ENCODE assay signal across 8 cellular contexts in the genomic region with DNA sequence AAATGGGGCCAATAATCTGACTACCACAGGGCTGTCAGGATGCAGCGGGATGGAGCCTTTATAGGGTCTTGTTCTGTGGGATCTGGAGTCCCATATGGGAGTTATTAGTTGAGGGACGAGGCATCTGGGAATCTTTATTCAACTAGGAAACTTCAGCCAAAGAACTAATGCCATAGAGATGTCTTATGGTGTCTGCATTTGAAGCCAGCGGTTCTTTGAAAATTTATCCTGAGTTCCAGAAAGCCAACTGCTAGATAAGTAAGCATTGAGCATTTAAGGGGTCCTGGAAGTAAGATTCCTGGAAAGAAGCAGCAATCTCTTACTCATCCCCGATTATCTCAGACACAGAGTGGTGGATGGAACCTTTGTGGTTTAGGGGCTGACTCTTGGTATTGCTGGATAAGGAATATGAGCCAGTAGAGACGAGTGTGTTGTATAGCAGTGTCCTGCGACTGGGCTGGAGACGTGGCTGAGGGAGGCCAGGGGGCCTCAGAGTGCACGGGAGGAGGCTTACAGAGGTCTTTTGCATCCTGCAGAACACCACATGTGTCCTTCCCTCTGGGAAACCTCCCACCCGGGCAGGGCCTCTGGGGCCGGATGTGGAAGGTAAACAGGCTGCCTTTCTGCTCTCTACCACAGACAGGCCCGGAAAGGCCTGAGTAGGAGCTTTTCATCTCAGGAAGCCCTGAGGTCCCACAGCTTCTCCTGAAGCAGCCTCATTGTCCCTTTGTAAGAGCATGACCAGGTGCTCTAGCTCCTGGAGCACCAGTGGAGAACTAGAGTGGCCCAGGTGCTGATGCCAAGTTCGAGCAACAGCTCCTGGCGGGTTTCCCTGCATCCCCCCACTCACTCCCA. TPM values are rescaled to one million over a fixed set of nuclear protein-coding genes. Genes with fewer than 3 reads are reported as not detected.
DNase-seq lines count a peak whose midpoint lies in the region; ATAC-seq, FAIRE-seq and TF ChIP-seq lines count a peak whose summit lies in the region.

No MANE protein-coding gene starts in this region.

- intact Hi-C loops in activated CD8-positive, alpha-beta T cell treated with anti-CD3 and anti-CD28 coated beads for 36 hours (cut with micrococcal nuclease), result no loop called here
- intact Hi-C loops in body of pancreas (cut with DNase I), result no loop called here
- intact Hi-C loops in HepG2 (cut with micrococcal nuclease; ENCODE audit: unreplicated experiment), result no loop called here
- intact Hi-C loops in upper lobe of right lung (cut with DNase I), result no loop called here
- intact Hi-C loops in lower leg skin (cut with DNase I; ENCODE audit: low total_unique reads), result no loop called here

- peak overlapping the region; percentile 3 to 99 (median 74) for H3K27ac ChIP-seq in body of pancreas
- peak overlapping the region; percentile 12 for H3K27ac ChIP-seq in HepG2 (ENCODE audit: extremely low read length, insufficient read depth, low read length)
- peak overlapping the region; percentile 55 for H3K27ac ChIP-seq in upper lobe of right lung

- H3K4me1 ChIP-seq in body of pancreas (peaks cover 92% of the 10 kb centered on the region), HepG2 (ENCODE audit: insufficient read depth, low read length) (peaks cover 86% of the 10 kb centered on the region), upper lobe of right lung (peaks cover 82% of the 10 kb centered on the region)

- H3K27me3 ChIP-seq in body of pancreas (no peaks in the 10 kb centered on the region), HepG2 (ENCODE audit: control insufficient read depth in 1 of 2, insufficient read depth in 2 of 2, low read length in 2 of 2) (no peaks in the 10 kb centered on the region), upper lobe of right lung (no peaks in the 10 kb centered on the region)

- H2AFZ ChIP-seq in HepG2 (ENCODE audit: low read length), result no peak overlapping the region

- TF ChIP-seq CTCF in activated CD8-positive, alpha-beta T cell treated with anti-CD3 and anti-CD28 coated beads for 36 hours (IDR thresholded peaks at IDR 0.05), result no peak
- TF ChIP-seq CTCF in body of pancreas (IDR thresholded peaks at IDR 0.05), result no peak
- no peak for TF ChIP-seq CTCF in HepG2 (CRISPR knock-in tag; IDR thresholded peaks at IDR 0.05)
- no peak for TF ChIP-seq CTCF in upper lobe of right lung (IDR thresholded peaks at IDR 0.05)
- TF ChIP-seq CTCF in lower leg skin (IDR thresholded peaks at IDR 0.05), result no peak

- no peak for TF ChIP-seq RAD21 in HepG2 (CRISPR knock-in tag; IDR thresholded peaks at IDR 0.05)

- H3K9ac ChIP-seq in HepG2 (ENCODE audit: insufficient read depth, low read depth, low read length), result no peak overlapping the region

- TF ChIP-seq EP300 in HepG2 (IDR thresholded peaks at IDR 0.05; ENCODE audit: low read depth in 2 of 2, low read length in 2 of 2) (no peak), HepG2 (CRISPR knock-in tag; IDR thresholded peaks at IDR 0.05; ENCODE audit: borderline replicate concordance) (no peak)

- CTCF ChIA-PET in activated CD8-positive, alpha-beta T cell treated with anti-CD3 and anti-CD28 coated beads, Interleukin-2, amount 10 ng/mL, durations not matched to agents 7 days and 5 days (lab: Charles Lee), result interaction anchor here (0.7 to 1.8 kb wide), 5 partner anchors 10 to 253 kb away, joined by 3 to 4 read pairs (median 4); no protein-coding TSS in a partner anchor
- CTCF ChIA-PET in activated CD8-positive, alpha-beta T cell treated with anti-CD3 and anti-CD28 coated beads for 36 hours (lab: Charles Lee), result interaction anchor here (2.2 kb wide), 1 partner anchor 20 kb away, joined by 6 read pairs; no protein-coding TSS in a partner anchor
- CTCF ChIA-PET in HepG2 (lab: Yijun Ruan, JAX; ENCODE audit: low intra/inter-chr PET ratio, low total read pairs), result no interaction called here

- ATAC-seq in activated CD8-positive, alpha-beta T cell treated with anti-CD3 and anti-CD28 coated beads, Interleukin-2, amount 10 ng/mL, durations not matched to agents 7 days and 5 days, result no peak
- no peak for ATAC-seq in activated CD8-positive, alpha-beta T cell treated with anti-CD3 and anti-CD28 coated beads for 36 hours
- ATAC-seq in body of pancreas (no peak), HepG2 (no peak; the same call in 1 of the 3 replicates), upper lobe of right lung (peak; percentile 44)

- no peak overlapping the region for H3K4me2 ChIP-seq in HepG2 (ENCODE audit: low read depth, low read length)

- H3K9me3 ChIP-seq in body of pancreas (no peaks in the 10 kb centered on the region), HepG2 (ENCODE audit: low read length) (no peaks in the 10 kb centered on the region), upper lobe of right lung (no peaks in the 10 kb centered on the region)

- POLR2A ChIA-PET in activated CD8-positive, alpha-beta T cell treated with anti-CD3 and anti-CD28 coated beads, Interleukin-2, amount 10 ng/mL, durations not matched to agents 7 days and 5 days (lab: Charles Lee), result no interaction called here
- POLR2A ChIA-PET in activated CD8-positive, alpha-beta T cell treated with anti-CD3 and anti-CD28 coated beads for 36 hours (lab: Charles Lee), result interaction anchor here (0.6 to 1.2 kb wide), 2 partner anchors 13 to 15 kb away, joined by 3 read pairs; no protein-coding TSS in a partner anchor
- POLR2A ChIA-PET in HepG2 (lab: Yijun Ruan, JAX), result interaction anchor here (0.6 to 0.9 kb wide), 2 partner anchors 27 to 442 kb away, joined by 3 read pairs; no protein-coding TSS in a partner anchor

- BruUV-seq in HepG2 (replicated peaks; lab: Mats Ljungman, UMichigan), result no TSS peak

- TF ChIP-seq POLR2A in body of pancreas (IDR thresholded peaks at IDR 0.05) (no peak), HepG2 (IDR thresholded peaks at IDR 0.05; ENCODE audit: insufficient read depth in 1 of 2, low read depth in 2 of 2, low read length in 2 of 2) (no peak), lower leg skin (IDR thresholded peaks at IDR 0.05) (no peak)

- FAIRE-seq in HepG2 (lab: Jason Lieb, UNC), result no peak

- H3K4me1 Mint-ChIP-seq in activated CD8-positive, alpha-beta T cell treated with anti-CD3 and anti-CD28 coated beads, Interleukin-2, amount 10 ng/mL, durations not matched to agents 7 days and 5 days (ENCODE audit: low read depth), result peaks cover 85% of the 10 kb centered on the region
- H3K4me1 Mint-ChIP-seq in activated CD8-positive, alpha-beta T cell treated with anti-CD3 and anti-CD28 coated beads for 36 hours (ENCODE audit: low read depth), result peaks cover 51% of the 10 kb centered on the region

- peaks cover 42% of the 10 kb centered on the region for H3K36me3 Mint-ChIP-seq in activated CD8-positive, alpha-beta T cell treated with anti-CD3 and anti-CD28 coated beads, Interleukin-2, amount 10 ng/mL, durations not matched to agents 7 days and 5 days (ENCODE audit: low read depth)
- peaks cover 10% of the 10 kb centered on the region for H3K36me3 Mint-ChIP-seq in activated CD8-positive, alpha-beta T cell treated with anti-CD3 and anti-CD28 coated beads for 36 hours (ENCODE audit: low read depth)

- H3K4me3 ChIP-seq in body of pancreas, result no peak overlapping the region
- no peak overlapping the region for H3K4me3 ChIP-seq in HepG2 (replicated peaks in 1 of 3; ENCODE audit: insufficient read depth in 1 of 3, low read depth in 2 of 3, low read length in 3 of 3)
- H3K4me3 ChIP-seq in upper lobe of right lung, result no peak overlapping the region
- H3K4me3 ChIP-seq in lower leg skin (ENCODE audit: low read depth, poor library complexity, severe bottlenecking), result no peak overlapping the region

- no peaks in the 10 kb centered on the region for H3K27me3 Mint-ChIP-seq in activated CD8-positive, alpha-beta T cell treated with anti-CD3 and anti-CD28 coated beads, Interleukin-2, amount 10 ng/mL, durations not matched to agents 7 days and 5 days (ENCODE audit: low read depth)
- no peaks in the 10 kb centered on the region for H3K27me3 Mint-ChIP-seq in activated CD8-positive, alpha-beta T cell treated with anti-CD3 and anti-CD28 coated beads for 36 hours

- H3K27ac Mint-ChIP-seq in activated CD8-positive, alpha-beta T cell treated with anti-CD3 and anti-CD28 coated beads, Interleukin-2, amount 10 ng/mL, durations not matched to agents 7 days and 5 days, result peak overlapping the region; percentile 19
- H3K27ac Mint-ChIP-seq in activated CD8-positive, alpha-beta T cell treated with anti-CD3 and anti-CD28 coated beads for 36 hours, result no peak overlapping the region

- no peaks in the 10 kb centered on the region for H3K9me3 Mint-ChIP-seq in activated CD8-positive, alpha-beta T cell treated with anti-CD3 and anti-CD28 coated beads, Interleukin-2, amount 10 ng/mL, durations not matched to agents 7 days and 5 days (ENCODE audit: insufficient read depth)
- no peaks in the 10 kb centered on the region for H3K9me3 Mint-ChIP-seq in activated CD8-positive, alpha-beta T cell treated with anti-CD3 and anti-CD28 coated beads for 36 hours

- H4K20me1 ChIP-seq in HepG2 (ENCODE audit: insufficient read depth, low read length), result peaks cover 64% of the 10 kb centered on the region

- in situ Hi-C loops in HepG2 (cut with HindIII; ENCODE audit: extremely low pct_ligation_motif_present, low pct_unique_long_range_greater_than_20kb), result no loop called here

- H3K36me3 ChIP-seq in body of pancreas (replicated peaks in 1 of 2; ENCODE audit: insufficient read depth in 1 of 2, low read depth in 2 of 2), result no peaks in the 10 kb centered on the region
- H3K36me3 ChIP-seq in HepG2 (replicated peaks in 1 of 2; ENCODE audit: control insufficient read depth in 1 of 2, insufficient read depth in 2 of 2, low read length in 2 of 2), result peaks cover 10 to 52% of the 10 kb centered on the region in 2 experiments
- H3K36me3 ChIP-seq in upper lobe of right lung, result peaks cover 5% of the 10 kb centered on the region

- no peak for DNase-seq in activated CD8-positive, alpha-beta T cell treated with anti-CD3 and anti-CD28 coated beads, Interleukin-2, amount 10 ng/mL, durations not matched to agents 7 days and 5 days
- DNase-seq in activated CD8-positive, alpha-beta T cell treated with anti-CD3 and anti-CD28 coated beads for 36 hours, result no peak
- DNase-seq in body of pancreas (peak in 1 of 4 donors; percentile 44), HepG2 (ENCODE audit: low spot score) (no peak), upper lobe of right lung (no peak), lower leg skin (ENCODE audit: low spot score in 2 of 2) (no peak), HuH-7 (ENCODE audit: low spot score) (no peak)
- DNase-seq in activated T-cell treated with anti-CD3 and anti-CD28 coated beads, Interleukin-2, amount 50 U/mL, for 1 hour, result no peak

- peaks cover 88% of the 10 kb centered on the region for H3K79me2 ChIP-seq in HepG2 (ENCODE audit: insufficient read depth, low read length)

- 60 to 74% methylated on average over 11 to 13 of the region's 13 CpGs for WGBS in body of pancreas, 2 donors
- WGBS in HepG2 (ENCODE audit: low lambda C conversion rate), result 92% methylated on average over 6 of the region's 13 CpGs
- WGBS in lower leg skin, 2 donors, result 33 to 38% methylated on average over 13 of the region's 13 CpGs

- no peak overlapping the region for H3K4me3 Mint-ChIP-seq in activated CD8-positive, alpha-beta T cell treated with anti-CD3 and anti-CD28 coated beads, Interleukin-2, amount 10 ng/mL, durations not matched to agents 7 days and 5 days
- H3K4me3 Mint-ChIP-seq in activated CD8-positive, alpha-beta T cell treated with anti-CD3 and anti-CD28 coated beads for 36 hours, result no peak overlapping the region

RNA-seq across cellular contexts. Expression of gene ACTN4, which starts 28.8 kb away (rescaled TPM):
- 100 to 1,000 TPM; 357 to 373 TPM for total RNA-seq in activated CD8-positive, alpha-beta T cell treated with anti-CD3 and anti-CD28 coated beads, Interleukin-2, amount 10 ng/mL, durations not matched to agents 7 days and 5 days
- total RNA-seq in activated CD8-positive, alpha-beta T cell treated with anti-CD3 and anti-CD28 coated beads for 36 hours, result 100 to 1,000 TPM; 183 to 189 TPM
- total RNA-seq in body of pancreas, result 100 to 1,000 TPM; 143 to 148 TPM
- total RNA-seq in HepG2 (2016; rRNA removed; fragmentation: Illumina TruSeq; extraction: Trizol), result 167 and 192 TPM in 2 replicates
- total RNA-seq in HepG2 (2016; cell fraction: cytosol; rRNA removed; fragmentation: Illumina TruSeq; extraction: Trizol; ENCODE audit: low read depth), result 13.8 and 15.0 TPM in 2 replicates
- 122 and 176 TPM in 2 replicates for total RNA-seq in HepG2 (2016; cell fraction: insoluble cytoplasmic fraction; rRNA removed; fragmentation: Illumina TruSeq; extraction: Trizol)
- 28.6 and 34.1 TPM in 2 replicates for total RNA-seq in HepG2 (2016; cell fraction: membrane; rRNA removed; fragmentation: Illumina TruSeq; extraction: Trizol)
- total RNA-seq in HepG2 (2016; cell fraction: nucleus; rRNA removed; fragmentation: Illumina TruSeq; extraction: Trizol), result 148 and 165 TPM in 2 replicates
- 171 and 223 TPM in 2 replicates for polyA plus RNA-seq in HepG2 (2011; rRNA removed)
- polyA plus RNA-seq in HepG2 (2011; cell fraction: cytosol; rRNA removed), result 82.2 and 91.7 TPM in 2 replicates
- polyA plus RNA-seq in HepG2 (2011; cell fraction: nucleus; rRNA removed), result 437 and 620 TPM in 2 replicates
- polyA plus RNA-seq in HepG2 (2012), result 222 and 260 TPM in 2 replicates
- 5.8 and 8.5 TPM in 2 replicates for polyA plus RNA-seq in HepG2 (2016; cell fraction: cytosol; fragmentation: Illumina TruSeq; extraction: Trizol; ENCODE audit: low read depth)
- 192 and 256 TPM in 2 replicates for polyA plus RNA-seq in HepG2 (2016; cell fraction: insoluble cytoplasmic fraction; fragmentation: Illumina TruSeq; extraction: Trizol; ENCODE audit: low read depth)
- 20.9 and 27.6 TPM in 2 replicates for polyA plus RNA-seq in HepG2 (2016; cell fraction: membrane; fragmentation: Illumina TruSeq; extraction: Trizol; ENCODE audit: low read depth)
- 435 and 441 TPM in 2 replicates for polyA plus RNA-seq in HepG2 (2016; cell fraction: nucleus; fragmentation: Illumina TruSeq; extraction: Trizol; ENCODE audit: insufficient read depth, low read depth)
- 172 and 192 TPM in 2 replicates for polyA minus RNA-seq in HepG2 (2011; rRNA and poly(A)+ RNA removed; ENCODE audit: low replicate concordance)
- 86.2 and 95.5 TPM in 2 replicates for polyA minus RNA-seq in HepG2 (2011; cell fraction: cytosol; rRNA and poly(A)+ RNA removed)
- 73.1 and 75.2 TPM in 2 replicates for polyA minus RNA-seq in HepG2 (2011; cell fraction: nucleus; rRNA and poly(A)+ RNA removed)
- total RNA-seq in upper lobe of right lung, result 565 TPM
- 100 to 1,000 TPM; 411 to 572 (median 469) TPM for total RNA-seq in lower leg skin

RNA-seq across cellular contexts. Expression of gene EIF3K, which starts 57.3 kb away (rescaled TPM):
- total RNA-seq in activated CD8-positive, alpha-beta T cell treated with anti-CD3 and anti-CD28 coated beads, Interleukin-2, amount 10 ng/mL, durations not matched to agents 7 days and 5 days, result 100 to 1,000 TPM; 325 to 352 TPM
- 100 to 1,000 TPM; 306 to 308 TPM for total RNA-seq in activated CD8-positive, alpha-beta T cell treated with anti-CD3 and anti-CD28 coated beads for 36 hours
- 100 to 1,000 TPM; 108 to 169 TPM for total RNA-seq in body of pancreas
- 258 and 351 TPM in 2 replicates for total RNA-seq in HepG2 (2016; rRNA removed; fragmentation: Illumina TruSeq; extraction: Trizol)
- total RNA-seq in HepG2 (2016; cell fraction: cytosol; rRNA removed; fragmentation: Illumina TruSeq; extraction: Trizol; ENCODE audit: low read depth), result 100 and 104 TPM in 2 replicates
- total RNA-seq in HepG2 (2016; cell fraction: insoluble cytoplasmic fraction; rRNA removed; fragmentation: Illumina TruSeq; extraction: Trizol), result 260 and 364 TPM in 2 replicates
- 174 and 175 TPM in 2 replicates for total RNA-seq in HepG2 (2016; cell fraction: membrane; rRNA removed; fragmentation: Illumina TruSeq; extraction: Trizol)
- 92.4 TPM in 2 replicates for total RNA-seq in HepG2 (2016; cell fraction: nucleus; rRNA removed; fragmentation: Illumina TruSeq; extraction: Trizol)
- 179 and 230 TPM in 2 replicates for polyA plus RNA-seq in HepG2 (2011; rRNA removed)
- polyA plus RNA-seq in HepG2 (2011; cell fraction: cytosol; rRNA removed), result 271 and 427 TPM in 2 replicates
- polyA plus RNA-seq in HepG2 (2011; cell fraction: nucleus; rRNA removed), result 210 and 224 TPM in 2 replicates
- 171 and 172 TPM in 2 replicates for polyA plus RNA-seq in HepG2 (2012)
- 106 and 109 TPM in 2 replicates for polyA plus RNA-seq in HepG2 (2016; cell fraction: cytosol; fragmentation: Illumina TruSeq; extraction: Trizol; ENCODE audit: low read depth)
- polyA plus RNA-seq in HepG2 (2016; cell fraction: insoluble cytoplasmic fraction; fragmentation: Illumina TruSeq; extraction: Trizol; ENCODE audit: low read depth), result 349 and 386 TPM in 2 replicates
- 161 and 168 TPM in 2 replicates for polyA plus RNA-seq in HepG2 (2016; cell fraction: membrane; fragmentation: Illumina TruSeq; extraction: Trizol; ENCODE audit: low read depth)
- 163 and 169 TPM in 2 replicates for polyA plus RNA-seq in HepG2 (2016; cell fraction: nucleus; fragmentation: Illumina TruSeq; extraction: Trizol; ENCODE audit: insufficient read depth, low read depth)
- 199 and 296 TPM in 2 replicates for polyA minus RNA-seq in HepG2 (2011; rRNA and poly(A)+ RNA removed; ENCODE audit: low replicate concordance)
- polyA minus RNA-seq in HepG2 (2011; cell fraction: cytosol; rRNA and poly(A)+ RNA removed), result 94.6 and 127 TPM in 2 replicates
- polyA minus RNA-seq in HepG2 (2011; cell fraction: nucleus; rRNA and poly(A)+ RNA removed), result 43.4 and 51.5 TPM in 2 replicates
- 215 TPM for total RNA-seq in upper lobe of right lung
- 100 to 1,000 TPM; 417 to 543 (median 453) TPM for total RNA-seq in lower leg skin

RNA-seq across cellular contexts. Expression of gene MAP4K1, which starts 58.5 kb away (rescaled TPM):
- total RNA-seq in activated CD8-positive, alpha-beta T cell treated with anti-CD3 and anti-CD28 coated beads, Interleukin-2, amount 10 ng/mL, durations not matched to agents 7 days and 5 days, result 100 to 1,000 TPM; 259 to 269 TPM
- total RNA-seq in activated CD8-positive, alpha-beta T cell treated with anti-CD3 and anti-CD28 coated beads for 36 hours, result 100 to 1,000 TPM; 166 to 174 TPM
- total RNA-seq in body of pancreas, result 1 to 10 TPM; 2.0 to 2.9 TPM
- total RNA-seq in HepG2 (2016; rRNA removed; fragmentation: Illumina TruSeq; extraction: Trizol), result 0.89 TPM in 1 of 2 replicates, not detected in the other
- not detected in 2 replicates for total RNA-seq in HepG2 (2016; cell fraction: cytosol; rRNA removed; fragmentation: Illumina TruSeq; extraction: Trizol; ENCODE audit: low read depth)
- 0.39 and 0.41 TPM in 2 replicates for total RNA-seq in HepG2 (2016; cell fraction: insoluble cytoplasmic fraction; rRNA removed; fragmentation: Illumina TruSeq; extraction: Trizol)
- 0.19 and 0.62 TPM in 2 replicates for total RNA-seq in HepG2 (2016; cell fraction: membrane; rRNA removed; fragmentation: Illumina TruSeq; extraction: Trizol)
- total RNA-seq in HepG2 (2016; cell fraction: nucleus; rRNA removed; fragmentation: Illumina TruSeq; extraction: Trizol), result 0.60 TPM in 1 of 2 replicates, not detected in the other
- polyA plus RNA-seq in HepG2 (2011; rRNA removed), result 0.24 and 0.35 TPM in 2 replicates
- 0.05 and 0.31 TPM in 2 replicates for polyA plus RNA-seq in HepG2 (2011; cell fraction: cytosol; rRNA removed)
- 2.1 and 2.6 TPM in 2 replicates for polyA plus RNA-seq in HepG2 (2011; cell fraction: nucleus; rRNA removed)
- polyA plus RNA-seq in HepG2 (2012), result 0.44 and 0.64 TPM in 2 replicates
- polyA plus RNA-seq in HepG2 (2016; cell fraction: cytosol; fragmentation: Illumina TruSeq; extraction: Trizol; ENCODE audit: low read depth), result not detected in 2 replicates
- 0.52 TPM in 1 of 2 replicates, not detected in the other for polyA plus RNA-seq in HepG2 (2016; cell fraction: insoluble cytoplasmic fraction; fragmentation: Illumina TruSeq; extraction: Trizol; ENCODE audit: low read depth)
- polyA plus RNA-seq in HepG2 (2016; cell fraction: membrane; fragmentation: Illumina TruSeq; extraction: Trizol; ENCODE audit: low read depth), result not detected in 2 replicates
- polyA plus RNA-seq in HepG2 (2016; cell fraction: nucleus; fragmentation: Illumina TruSeq; extraction: Trizol; ENCODE audit: insufficient read depth, low read depth), result 1.4 and 3.1 TPM in 2 replicates
- 0.91 TPM in 1 of 2 replicates, not detected in the other for polyA minus RNA-seq in HepG2 (2011; rRNA and poly(A)+ RNA removed; ENCODE audit: low replicate concordance)
- polyA minus RNA-seq in HepG2 (2011; cell fraction: cytosol; rRNA and poly(A)+ RNA removed), result not detected in 2 replicates
- polyA minus RNA-seq in HepG2 (2011; cell fraction: nucleus; rRNA and poly(A)+ RNA removed), result not detected in 2 replicates
- total RNA-seq in upper lobe of right lung, result 12.1 TPM
- 1 to 10 TPM in 3 of 4 donors, under 1 TPM in 1; 0.80 to 9.8 (median 5.6) TPM for total RNA-seq in lower leg skin

Comparison
In these comparisons a context has a peak if more than half of its experiments do, and no peak if none do; other contexts are left out.
1. H3K27ac ChIP-seq: peak in every context shown above with its lines; median percentile 74 in body of pancreas; 55 in upper lobe of right lung; 12 in HepG2.
2. RNA of gene MAP4K1, which starts 58.5 kb away (total RNA-seq): 259 to 269 TPM in activated CD8-positive, alpha-beta T cell treated with anti-CD3 and anti-CD28 coated beads, Interleukin-2, amount 10 ng/mL, durations not matched to agents 7 days and 5 days and 166 to 174 TPM in activated CD8-positive, alpha-beta T cell treated with anti-CD3 and anti-CD28 coated beads for 36 hours; 12.1 TPM in upper lobe of right lung (single experiment), 0.80 to 9.8 TPM in lower leg skin, 2.0 to 2.9 TPM in body of pancreas and 0.19 to 0.89 TPM in HepG2; every median in the first group is over 10 times any median in the second.